8 cellular contexts compared by ENCODE assay signal in genomic region chr9:71850996-71851395, GRCh38.
"Had no signal": no experiment of that assay in that cellular context is flagged by ENCODE, and none has a peak within 500 bp of the region (broad histone marks: within the 10 kb centered on the region; RNA-seq: fewer than 3 reads in every experiment).

No MANE protein-coding gene starts in this region.

- H2AFZ ChIP-seq: GM23248, GM23338 had no signal

- H3K4me3 ChIP-seq: GM23248, GM23338, HAP-1 had no signal

- H3K9me3 ChIP-seq: HAP-1 had no signal

- H3K9ac ChIP-seq: GM23248 had no signal

- H3K4me2 ChIP-seq: GM23338 had no signal

- H3K27ac ChIP-seq: GM23248 had no signal

- H3K4me1 ChIP-seq: HAP-1 had no signal

- H3K36me3 ChIP-seq: HAP-1 had no signal

- DNase-seq: GM23248, GOT3, H7, H9, HCEC 1CT, HFFc6 had no signal
